In genomic region chr1:66824771-66825170, GRCh38 we compare ENCODE assay signal across 26 cellular contexts. TPM values are rescaled to one million over a fixed set of nuclear protein-coding genes. Genes with fewer than 3 reads are reported as not detected.
"Had no signal": no experiment of that assay in that cellular context is flagged by ENCODE, and none has a peak within 500 bp of the region (broad histone marks: within the 10 kb centered on the region; RNA-seq: fewer than 3 reads in every experiment).

No MANE protein-coding gene starts in this region.

- DNase-seq: colonic mucosa; cortex of kidney; dermis blood vessel endothelial cell; dorsolateral prefrontal cortex; effector CD4-positive, alpha-beta T cell; effector CD8-positive, alpha-beta T cell; effector memory CD4-positive, alpha-beta T cell; effector memory CD8-positive, alpha-beta T cell; endodermal cell; erythroblast; esophagus squamous epithelium; foreskin fibroblast; foreskin keratinocyte; foreskin melanocyte; gastrocnemius medialis; glutamatergic neuron; head of caudate nucleus; heart left ventricle; heart right ventricle had no signal

- H3K4me1 ChIP-seq: colonic mucosa, esophagus muscularis mucosa, esophagus squamous epithelium, foreskin keratinocyte, gastrocnemius medialis, gastroesophageal sphincter, heart left ventricle, heart right ventricle had no signal

- H3K4me3 ChIP-seq: colonic mucosa, coronary artery, dorsolateral prefrontal cortex, esophagus muscularis mucosa, esophagus squamous epithelium, gastrocnemius medialis, gastroesophageal sphincter, heart left ventricle, heart right ventricle had no signal

- H3K36me3 ChIP-seq: colonic mucosa, esophagus squamous epithelium, gastrocnemius medialis, gastroesophageal sphincter had no signal

- H3K27me3 ChIP-seq: colonic mucosa, dorsolateral prefrontal cortex, esophagus muscularis mucosa, esophagus squamous epithelium, foreskin keratinocyte, gastrocnemius medialis, gastroesophageal sphincter, heart left ventricle, heart right ventricle had no signal

- H3K9me3 ChIP-seq: colonic mucosa, esophagus muscularis mucosa, esophagus squamous epithelium, gastrocnemius medialis, gastroesophageal sphincter, heart right ventricle had no signal

- H3K27ac ChIP-seq: colonic mucosa, coronary artery, dorsolateral prefrontal cortex, epithelial cell of prostate, esophagus muscularis mucosa, esophagus squamous epithelium, foreskin keratinocyte, gastrocnemius medialis, gastroesophageal sphincter, heart left ventricle, heart right ventricle had no signal

RNA-seq across cellular contexts. Expression of gene INSL5, which starts 23.7 kb away (rescaled TPM):
- polyA plus RNA-seq: endothelial cell of umbilical vein, esophagus, fibroblast of lung, foreskin keratinocyte, heart left ventricle, heart right ventricle had no signal
